ENCODE assay signal across 15 cellular contexts in genomic region chr19:1156305-1156801, GRCh38. TPM values are rescaled to one million over a fixed set of nuclear protein-coding genes. Genes with fewer than 3 reads are reported as not detected.
A peak's percentile ranks its signal among the peaks of the same experiment; 100 is the strongest.
DNase-seq lines count a peak whose midpoint lies in the region; ATAC-seq and TF ChIP-seq lines count a peak whose summit lies in the region.
"Had no signal": no experiment of that assay in that cellular context is flagged by ENCODE, and none has a peak within 500 bp of the region (broad histone marks: within the 10 kb centered on the region; RNA-seq: fewer than 3 reads in every experiment).

No MANE protein-coding gene starts in this region.

- no peaks in the 10 kb centered on the region for H3K27me3 Mint-ChIP-seq in CD14-positive monocyte (ENCODE audit: low read depth in 3 of 3)
- no peaks in the 10 kb centered on the region for H3K27me3 Mint-ChIP-seq in activated naive CD8-positive, alpha-beta T cell treated with anti-CD3 and anti-CD28 coated beads for 36 hours
- H3K27me3 Mint-ChIP-seq: activated B cell treated with CpG ODN at 0.5 μM for 24 hours had no signal

- peaks cover 14 to 50% of the 10 kb centered on the region in 2 donors for H3K36me3 Mint-ChIP-seq in CD14-positive monocyte
- H3K36me3 Mint-ChIP-seq in activated naive CD8-positive, alpha-beta T cell treated with anti-CD3 and anti-CD28 coated beads for 36 hours, result peaks cover 2% of the 10 kb centered on the region

- H3K4me3 ChIP-seq in adipocyte (ENCODE audit: low read length), result peak overlapping the region; percentile 77
- no peak overlapping the region for H3K4me3 ChIP-seq in gastroesophageal sphincter
- no peak overlapping the region for H3K4me3 ChIP-seq in skin epidermis
- H3K4me3 ChIP-seq: lung had no signal

- ATAC-seq in gastroesophageal sphincter, result no peak

- no peaks in the 10 kb centered on the region for H3K9me3 ChIP-seq in adipocyte (ENCODE audit: control insufficient read depth, low read length)
- no peaks in the 10 kb centered on the region for H3K9me3 ChIP-seq in gastroesophageal sphincter
- H3K9me3 ChIP-seq: SK-N-SH had no signal

- no peaks in the 10 kb centered on the region for H3K27me3 ChIP-seq in adipocyte (replicated peaks; ENCODE audit: control insufficient read depth, insufficient read depth, low read length)
- H3K27me3 ChIP-seq in gastroesophageal sphincter, result no peaks in the 10 kb centered on the region

- intact Hi-C loops in CD14-positive monocyte (cut with micrococcal nuclease), result no loop called here

- no peak for DNase-seq in CD14-positive monocyte (ENCODE audit: low spot score)
- DNase-seq in adipocyte (ENCODE audit: low read depth), result no peak
- DNase-seq in activated naive CD8-positive, alpha-beta T cell treated with anti-CD3 and anti-CD28 coated beads for 36 hours, result no peak
- DNase-seq in NCI-H2081 (lab: John Stamatoyannopoulos, UW), result no peak
- no peak for DNase-seq in DMS 273 treated with DMSO at 0.1 percent for 48 hours (lab: John Stamatoyannopoulos, UW)
- no peak for DNase-seq in activated T-cell treated with anti-CD3 and anti-CD28 coated beads, Interleukin-2, amount 50 U/mL, for 48 hours
- DNase-seq: activated B cell treated with CpG ODN at 0.5 μM for 24 hours; aorta; MM.1S; NCI-H2171; NK-92 treated with Interleukin-12 subunit alpha and Interleukin-12 subunit beta, amount 100 ng/mL, for 24 hours; SK-N-SH had no signal

- peak overlapping the region in 4 of 7 donors; percentile 42 to 88 (median 76) for H3K27ac Mint-ChIP-seq in CD14-positive monocyte
- no peak overlapping the region for H3K27ac Mint-ChIP-seq in activated naive CD8-positive, alpha-beta T cell treated with anti-CD3 and anti-CD28 coated beads for 36 hours
- H3K27ac Mint-ChIP-seq: activated B cell treated with CpG ODN at 0.5 μM for 24 hours had no signal

- peaks cover 22% of the 10 kb centered on the region for H3K4me1 Mint-ChIP-seq in CD14-positive monocyte
- no peaks in the 10 kb centered on the region for H3K4me1 Mint-ChIP-seq in activated naive CD8-positive, alpha-beta T cell treated with anti-CD3 and anti-CD28 coated beads for 36 hours

- peak overlapping the region; percentile 90 for H3K9ac ChIP-seq in adipocyte (ENCODE audit: low read length)
- H3K9ac ChIP-seq: SK-N-SH had no signal

- peaks cover 0 to 4% (median 0%) of the 10 kb centered on the region in 7 donors for H3K9me3 Mint-ChIP-seq in CD14-positive monocyte
- no peaks in the 10 kb centered on the region for H3K9me3 Mint-ChIP-seq in activated naive CD8-positive, alpha-beta T cell treated with anti-CD3 and anti-CD28 coated beads for 36 hours
- H3K9me3 Mint-ChIP-seq: activated B cell treated with CpG ODN at 0.5 μM for 24 hours had no signal

- H3K27ac ChIP-seq in gastroesophageal sphincter (peak overlapping the region in 3 of 4 donors; percentile 84 to 95 (median 86)), skin epidermis (peak overlapping the region in 19 of 21 experiments; percentile 77 to 99 (median 91))

- no peak for TF ChIP-seq POLR2A in gastroesophageal sphincter (IDR thresholded peaks at IDR 0.05)

- TF ChIP-seq CTCF in CD14-positive monocyte (IDR thresholded peaks at IDR 0.05), result no peak
- no peak for TF ChIP-seq CTCF in gastroesophageal sphincter (IDR thresholded peaks at IDR 0.05)

- no peak overlapping the region for H3K4me3 Mint-ChIP-seq in CD14-positive monocyte
- H3K4me3 Mint-ChIP-seq in activated naive CD8-positive, alpha-beta T cell treated with anti-CD3 and anti-CD28 coated beads for 36 hours, result no peak overlapping the region
- H3K4me3 Mint-ChIP-seq: activated B cell treated with CpG ODN at 0.5 μM for 24 hours had no signal

- H3K4me1 ChIP-seq in adipocyte (ENCODE audit: control insufficient read depth, insufficient read depth, low read length), result peaks cover 45% of the 10 kb centered on the region
- peaks cover 0 to 64% (median 28%) of the 10 kb centered on the region in 3 donors for H3K4me1 ChIP-seq in gastroesophageal sphincter

- peaks cover 25% of the 10 kb centered on the region for H3K36me3 ChIP-seq in adipocyte (ENCODE audit: control insufficient read depth, insufficient read depth, low read length, severe bottlenecking)
- H3K36me3 ChIP-seq in gastroesophageal sphincter, result peaks cover 0 to 60% of the 10 kb centered on the region in 2 donors

- TF ChIP-seq EP300 in gastroesophageal sphincter (IDR thresholded peaks at IDR 0.05), result no peak

- 100% methylated on average over 1 of the region's 24 CpGs; no CpG with 5 or more reads in 1 of the 2 donors for WGBS in gastroesophageal sphincter (ENCODE audit: low coverage in 1 of 2), 2 donors

RNA-seq across cellular contexts. Expression of gene SBNO2, which starts 17.7 kb away (rescaled TPM):
- polyA plus RNA-seq in CD14-positive monocyte, result 1 to 10 TPM in 1 of 2 donors, under 1 TPM in 1; 0.71 to 2.6 TPM
- total RNA-seq in gastroesophageal sphincter, result 10 to 100 TPM; 14.9 to 67.2 (median 20.9) TPM
- total RNA-seq in activated naive CD8-positive, alpha-beta T cell treated with anti-CD3 and anti-CD28 coated beads for 36 hours, result 10 to 100 TPM; 50.5 to 51.6 TPM

RNA-seq across cellular contexts. Expression of gene STK11, which starts 49.2 kb away (rescaled TPM):
- polyA plus RNA-seq in CD14-positive monocyte, result 10 to 100 TPM in 1 of 2 donors, 1 to 10 TPM in 1; 6.2 to 15.4 TPM
- total RNA-seq in gastroesophageal sphincter, result 10 to 100 TPM; 56.8 to 80.7 (median 60.9) TPM
- total RNA-seq in activated naive CD8-positive, alpha-beta T cell treated with anti-CD3 and anti-CD28 coated beads for 36 hours, result 10 to 100 TPM; 54.7 to 55.8 TPM

RNA-seq across cellular contexts. Expression of gene GPX4, which starts 52.6 kb away (rescaled TPM):
- 100 to 1,000 TPM; 459 to 508 TPM for polyA plus RNA-seq in CD14-positive monocyte
- 100 to 1,000 TPM; 311 to 452 (median 349) TPM for total RNA-seq in gastroesophageal sphincter
- total RNA-seq in activated naive CD8-positive, alpha-beta T cell treated with anti-CD3 and anti-CD28 coated beads for 36 hours, result 100 to 1,000 TPM; 225 to 231 TPM
